Comparison of ENCODE assay signal across 13 cellular contexts in the genomic region with DNA sequence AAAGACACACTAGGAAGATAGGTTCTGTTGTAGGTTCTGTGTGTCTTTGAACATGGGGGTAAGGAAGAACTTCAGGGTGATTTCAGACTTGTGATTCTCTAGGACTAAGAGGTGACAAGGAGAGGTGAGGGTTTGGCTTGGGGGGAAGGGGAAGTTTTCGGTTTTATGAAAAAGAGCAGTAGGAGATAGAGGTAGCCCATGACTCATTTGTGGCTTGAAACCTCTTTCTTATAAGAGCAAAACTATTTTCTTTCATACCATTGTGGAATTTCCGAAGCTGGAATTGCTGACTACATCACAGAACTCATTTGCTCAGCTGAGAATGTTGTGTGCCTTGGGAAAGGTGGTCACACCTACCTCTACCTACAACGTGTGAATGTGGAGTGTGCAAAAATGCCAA. TPM values are rescaled to one million over a fixed set of nuclear protein-coding genes. Genes with fewer than 3 reads are reported as not detected.
DNase-seq lines count a peak whose midpoint lies in the region; ATAC-seq, FAIRE-seq and TF ChIP-seq lines count a peak whose summit lies in the region.
"Had no signal": no experiment of that assay in that cellular context is flagged by ENCODE, and none has a peak within 500 bp of the region (broad histone marks: within the 10 kb centered on the region; RNA-seq: fewer than 3 reads in every experiment).

No MANE protein-coding gene starts in this region.

- peak overlapping the region; percentile 91 for H3K27ac Mint-ChIP-seq in T-helper 1 cell treated with Interleukin-12 subunit alpha and Interleukin-12 subunit beta and Interleukin-4 antibody, amounts not matched to agents 30 μg/mL and 1 μg/mL, for 36 hours
- H3K27ac Mint-ChIP-seq: progenitor cell of endocrine pancreas had no signal

- no peak overlapping the region for H3K4me3 ChIP-seq in K562
- H3K4me3 ChIP-seq: esophagus squamous epithelium had no signal

- in situ Hi-C loops in K562 (cut with MboI): no loop called here

- no peaks in the 10 kb centered on the region for H3K9me3 Mint-ChIP-seq in T-helper 1 cell treated with Interleukin-12 subunit alpha and Interleukin-12 subunit beta and Interleukin-4 antibody, amounts not matched to agents 30 μg/mL and 1 μg/mL, for 36 hours

- no peak for TF ChIP-seq RAD21 in K562 (CRISPR knock-in tag; conservative IDR thresholded peaks at IDR 0.05 in 1 of 2, IDR thresholded peaks at IDR 0.05 in 1 of 2)

- H3K27me3 ChIP-seq in K562 (ENCODE audit: control insufficient read depth in 2 of 2, insufficient read depth in 2 of 2, low read length in 2 of 2): no peaks in the 10 kb centered on the region
- H3K27me3 ChIP-seq: esophagus squamous epithelium had no signal

- POLR2A ChIA-PET in K562 (lab: Yijun Ruan, JAX): interaction anchor here (1.2 kb wide), 1 partner anchor 11 kb away, joined by 3 read pairs; no protein-coding TSS in a partner anchor

- TF ChIP-seq POLR2A in K562 (conservative IDR thresholded peaks at IDR 0.05): no peak

- no peak overlapping the region for H3K9ac ChIP-seq in K562 (ENCODE audit: insufficient read depth in 1 of 2, low read depth in 2 of 2, low read length in 2 of 2)

- DNase-seq in CD1c-positive myeloid dendritic cell (ENCODE audit: extremely low spot score) (peak; percentile 25), K562 (ENCODE audit: extremely low read depth in 1 of 4, low spot score in 3 of 4) (no peak), OCI-M2 (lab: John Stamatoyannopoulos, UW; ENCODE audit: unreplicated experiment) (no peak), NCI-H446 (lab: John Stamatoyannopoulos, UW) (no peak), middle frontal gyrus (ENCODE audit: extremely low spot score, low spot score) (no peak)
- DNase-seq: esophagus squamous epithelium, kidney, NCI-H2227 treated with DMSO at 0.1 percent for 48 hours had no signal

- H4K20me1 ChIP-seq in K562 (replicated peaks; ENCODE audit: control insufficient read depth, insufficient read depth, low read length): no peaks in the 10 kb centered on the region

- no peaks in the 10 kb centered on the region for H3K27me3 Mint-ChIP-seq in T-helper 1 cell treated with Interleukin-12 subunit alpha and Interleukin-12 subunit beta and Interleukin-4 antibody, amounts not matched to agents 30 μg/mL and 1 μg/mL, for 36 hours (ENCODE audit: low read depth)

- H2AFZ ChIP-seq in K562 (ENCODE audit: low read depth, low read length): peak overlapping the region; percentile 63

- no peak for TF ChIP-seq CTCF in K562 (IDR thresholded peaks at IDR 0.05 in 2 of 3, conservative IDR thresholded peaks at IDR 0.05 in 1 of 3; ENCODE audit: insufficient read depth in 2 of 3, low read depth in 1 of 3, low read length in 3 of 3)

- no peaks in the 10 kb centered on the region for H3K9me3 ChIP-seq in K562 (replicated peaks; ENCODE audit: control insufficient read depth, insufficient read depth, low read depth, low read length)
- H3K9me3 ChIP-seq: esophagus squamous epithelium had no signal

- peaks cover 10% of the 10 kb centered on the region for H3K36me3 Mint-ChIP-seq in T-helper 1 cell treated with Interleukin-12 subunit alpha and Interleukin-12 subunit beta and Interleukin-4 antibody, amounts not matched to agents 30 μg/mL and 1 μg/mL, for 36 hours (ENCODE audit: low read depth)

- H3K4me3 Mint-ChIP-seq in T-helper 1 cell treated with Interleukin-12 subunit alpha and Interleukin-12 subunit beta and Interleukin-4 antibody, amounts not matched to agents 30 μg/mL and 1 μg/mL, for 36 hours: peak overlapping the region; percentile 65

- H3K79me2 ChIP-seq in K562 (ENCODE audit: control insufficient read depth, insufficient read depth, low read length): no peaks in the 10 kb centered on the region

- H3K27ac ChIP-seq in K562 (ENCODE audit: extremely low read depth, low read depth, low read length): no peak overlapping the region

- FAIRE-seq in K562 (lab: Jason Lieb, UNC): no peak
- FAIRE-seq: HTR-8/SVneo, kidney had no signal

- no peaks in the 10 kb centered on the region for H3K36me3 ChIP-seq in K562 (ENCODE audit: control insufficient read depth, insufficient read depth, low read length)
- H3K36me3 ChIP-seq: esophagus squamous epithelium had no signal

- ATAC-seq in GM19351 (IDR thresholded peaks at IDR 0.05; ENCODE audit: unreplicated experiment) (peak; percentile 15), K562 (no peak), HG02678 (IDR thresholded peaks at IDR 0.05; ENCODE audit: unreplicated experiment) (no peak)

- intact Hi-C loops in K562 (cut with micrococcal nuclease): no loop called here

- peaks cover 95% of the 10 kb centered on the region for H3K4me1 Mint-ChIP-seq in T-helper 1 cell treated with Interleukin-12 subunit alpha and Interleukin-12 subunit beta and Interleukin-4 antibody, amounts not matched to agents 30 μg/mL and 1 μg/mL, for 36 hours (ENCODE audit: low read depth)

- H3K9me1 ChIP-seq in K562 (ENCODE audit: control insufficient read depth, insufficient read depth, low read length): no peaks in the 10 kb centered on the region

- CTCF ChIA-PET in K562 (lab: Yijun Ruan, JAX; ENCODE audit: low intra/inter-chr PET ratio): no interaction called here

- TF ChIP-seq EP300 in K562 (IDR thresholded peaks at IDR 0.05; ENCODE audit: low read length): no peak

- no peak overlapping the region for H3K4me2 ChIP-seq in K562 (ENCODE audit: insufficient read depth, low read length)

- no TSS peak for BruUV-seq in K562 (replicated peaks; lab: Mats Ljungman, UMichigan)

- H3K4me1 ChIP-seq in K562 (replicated peaks in 1 of 2; ENCODE audit: control insufficient read depth in 2 of 2, insufficient read depth in 2 of 2, low read length in 2 of 2): peaks cover 6 to 49% of the 10 kb centered on the region in 2 experiments

- WGBS in K562 (ENCODE audit: insufficient coverage, low coverage, missing lambda C conversion rate): 10% methylated on average over 3 of the region's 3 CpGs

TF ChIP-seq in K562, 482 proteins besides CTCF, POLR2A, EP300 and RAD21 (continues in another document):
- TF ChIP-seq ZNF239 (CRISPR knock-in tag; IDR thresholded peaks at IDR 0.05) (no peak), FOSL1 (tag; conservative IDR thresholded peaks at IDR 0.05) (0 out of 2 replicates have a peak, but pooled peaks have one; percentile 25)
- TF ChIP-seq, protein P1, sequence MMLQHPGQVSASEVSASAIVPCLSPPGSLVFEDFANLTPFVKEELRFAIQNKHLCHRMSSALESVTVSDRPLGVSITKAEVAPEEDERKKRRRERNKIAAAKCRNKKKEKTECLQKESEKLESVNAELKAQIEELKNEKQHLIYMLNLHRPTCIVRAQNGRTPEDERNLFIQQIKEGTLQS (IDR thresholded peaks at IDR 0.05): 0 out of 2 replicates have a peak, but pooled peaks have one; percentile 23
- TF ChIP-seq, protein P1 (CRISPR knock-in tag; conservative IDR thresholded peaks at IDR 0.05): no peak

RNA-seq across cellular contexts. Expression of gene IKZF1, which starts 39.6 kb away (rescaled TPM):
- 53.3 and 122 TPM in 2 replicates for total RNA-seq in K562 (2011; cell fraction: chromatin; rRNA removed; ENCODE audit: low replicate concordance)
- 37.5 and 50.9 TPM in 2 replicates for total RNA-seq in K562 (2011; cell fraction: nucleolus; rRNA removed)
- total RNA-seq in K562 (2011; cell fraction: nucleoplasm; rRNA removed): 76.8 and 139 TPM in 2 replicates
- 66.5 and 98.0 TPM in 2 replicates for total RNA-seq in K562 (2014; rRNA removed)
- total RNA-seq in K562 (2014; rRNA removed; fragmentation: Illumina TruSeq; extraction: Trizol): 43.8 and 45.6 TPM in 2 replicates
- 43.4 and 44.7 TPM in 2 replicates for total RNA-seq in K562 (2015; rRNA removed; fragmentation: Illumina TruSeq; extraction: Trizol)
- 85.3 and 96.6 TPM in 2 replicates for total RNA-seq in K562 (2021)
- 28.4 and 36.2 TPM in 2 replicates for polyA plus RNA-seq in K562 (2011; rRNA removed)
- polyA plus RNA-seq in K562 (2011; cell fraction: cytosol; rRNA removed): 34.4 and 57.9 TPM in 2 replicates
- 43.0 and 50.8 TPM in 2 replicates for polyA plus RNA-seq in K562 (2011; cell fraction: nucleus; rRNA removed)
- polyA plus RNA-seq in K562 (2012): 35.8 and 46.0 TPM in 2 replicates
- polyA plus RNA-seq in K562 (2014; fragmentation: Illumina TruSeq; extraction: Trizol): 37.3 and 50.3 TPM in 2 replicates
- polyA plus RNA-seq in K562 (2014; fragmentation: Nextera tagmentation; extraction: Ambion mirVana): 10 to 100 TPM; 12.6 to 14.7 TPM
- polyA plus RNA-seq in K562 (2014; rRNA removed): 30.9 and 37.2 TPM in 2 replicates
- 82.8 and 85.1 TPM in 2 replicates for polyA minus RNA-seq in K562 (2011; rRNA and poly(A)+ RNA removed)
- polyA minus RNA-seq in K562 (2011; cell fraction: cytosol; rRNA and poly(A)+ RNA removed): 60.8 and 72.3 TPM in 2 replicates
- polyA minus RNA-seq in K562 (2011; cell fraction: nucleus; rRNA and poly(A)+ RNA removed): 77.0 and 96.0 TPM in 2 replicates
